ENCODE assay signal across 8 cellular contexts in the genomic region with DNA sequence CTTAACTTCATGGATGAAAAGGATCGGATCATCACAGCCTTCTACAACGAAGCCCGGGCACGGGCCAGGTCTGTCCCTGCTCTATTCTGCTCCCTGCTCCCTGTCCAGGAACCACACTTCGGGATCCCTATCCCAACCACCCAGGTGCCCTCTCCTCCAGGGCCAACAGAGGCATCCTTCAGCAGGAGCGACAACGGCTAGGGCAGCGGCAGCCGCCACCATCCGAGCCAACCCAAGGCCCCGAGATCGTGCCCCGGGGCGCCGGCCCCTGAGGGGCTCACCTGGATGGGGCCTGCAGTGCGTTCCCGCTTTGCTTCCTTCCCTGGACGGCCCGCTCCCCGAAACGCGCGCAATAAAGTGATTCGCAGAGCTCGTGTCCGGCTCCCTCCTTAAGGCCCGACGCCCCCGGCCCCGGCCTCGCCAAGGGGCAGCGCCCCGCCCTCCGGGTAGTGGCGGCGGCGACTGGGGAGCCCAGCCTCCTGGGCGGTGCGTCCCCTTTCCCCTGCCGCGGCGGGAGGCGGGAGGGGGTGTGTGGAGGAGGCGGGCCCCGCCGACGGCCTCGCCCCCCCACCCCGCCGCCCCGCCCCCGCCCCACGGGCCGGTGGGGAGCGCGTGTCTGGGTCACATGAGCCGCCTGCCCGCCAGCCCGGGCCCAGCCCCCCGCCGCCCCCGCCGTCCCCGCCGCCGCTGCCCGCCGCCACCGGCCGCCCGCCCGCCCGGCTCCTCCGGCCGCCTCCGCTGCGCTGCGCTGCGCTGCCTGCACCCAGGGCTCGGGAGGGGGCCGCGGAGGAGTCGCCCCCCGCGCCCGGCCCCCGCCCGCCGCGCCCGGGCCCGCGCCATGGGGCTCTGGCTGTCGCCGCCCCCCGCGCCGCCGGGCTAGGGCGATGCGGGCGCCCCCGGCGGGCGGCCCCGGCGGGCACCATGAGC. TPM values are rescaled to one million over a fixed set of nuclear protein-coding genes. Genes with fewer than 3 reads are reported as not detected.
A peak's percentile ranks its signal among the peaks of the same experiment; 100 is the strongest.
DNase-seq lines count a peak whose midpoint lies in the region; ATAC-seq and TF ChIP-seq lines count a peak whose summit lies in the region.

A gene with protein sequence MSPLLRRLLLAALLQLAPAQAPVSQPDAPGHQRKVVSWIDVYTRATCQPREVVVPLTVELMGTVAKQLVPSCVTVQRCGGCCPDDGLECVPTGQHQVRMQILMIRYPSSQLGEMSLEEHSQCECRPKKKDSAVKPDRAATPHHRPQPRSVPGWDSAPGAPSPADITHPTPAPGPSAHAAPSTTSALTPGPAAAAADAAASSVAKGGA (plus strand): TSS at position 672 of the 927 bp plus-strand sequence. CDS start 250 bp downstream, at position 922.

- no peak for TF ChIP-seq RAD21 in neural cell (conservative IDR thresholded peaks at IDR 0.05)

- H3K27me3 Mint-ChIP-seq in type B pancreatic cell = no peaks in the 10 kb centered on the region

- H3K36me3 ChIP-seq in PC-9 (ENCODE audit: low read depth) (no peaks in the 10 kb centered on the region; the same call in 1 of the 2 replicates), neural cell (ENCODE audit: insufficient read depth, low read length) (no peaks in the 10 kb centered on the region)

- TSS peak; percentile 37 for BruUV-seq in PC-9 (replicated peaks; lab: Mats Ljungman, UMichigan)

- H3K9me3 Mint-ChIP-seq in type B pancreatic cell = no peaks in the 10 kb centered on the region

- H3K4me1 ChIP-seq in PC-9 (replicated peaks; ENCODE audit: insufficient read depth) (peaks cover 33% of the 10 kb centered on the region), foreskin keratinocyte (no peaks in the 10 kb centered on the region)

- H3K27ac ChIP-seq in PC-9 (no peak within 1 kb of the TSS), foreskin keratinocyte (no peak within 1 kb of the TSS), neural cell (ENCODE audit: low read length) (no peak within 1 kb of the TSS)

- peak within 1 kb of the TSS; percentile 85 for H3K27ac Mint-ChIP-seq in type B pancreatic cell

- peak within 1 kb of the TSS; percentile 67; the same call in 1 of the 2 replicates for H2AFZ ChIP-seq in PC-9
- H2AFZ ChIP-seq in neural cell (ENCODE audit: low read depth, low read length) = no peak within 1 kb of the TSS

- peak; percentile 61 for DNase-seq in ELR (ENCODE audit: low read depth)
- DNase-seq in PC-9 = peak in 1 of 2 experiments; percentile 87
- DNase-seq in activated gamma-delta T cell (lab: John Stamatoyannopoulos, UW) = peak; percentile 74
- no peak for DNase-seq in foreskin keratinocyte
- no peak for DNase-seq in type B pancreatic cell (ENCODE audit: extremely low spot score, unreplicated experiment)

- H3K79me2 ChIP-seq in PC-9 (ENCODE audit: low read depth) = peaks cover 14% of the 10 kb centered on the region
- no peaks in the 10 kb centered on the region for H3K79me2 ChIP-seq in neural cell (replicated peaks; ENCODE audit: insufficient read depth, low read length)

- TF ChIP-seq CTCF in PC-9 (conservative IDR thresholded peaks at IDR 0.05) = no peak
- no peak for TF ChIP-seq CTCF in foreskin keratinocyte (conservative IDR thresholded peaks at IDR 0.05)
- no peak for TF ChIP-seq CTCF in neural cell (IDR thresholded peaks at IDR 0.05; ENCODE audit: poor library complexity, severe bottlenecking)
- TF ChIP-seq CTCF in type B pancreatic cell (conservative IDR thresholded peaks at IDR 0.05) = no peak

- no peaks in the 10 kb centered on the region for H3K36me3 Mint-ChIP-seq in type B pancreatic cell

- peak within 1 kb of the TSS; percentile 47 for H3K9ac ChIP-seq in neural cell (ENCODE audit: low read length)

- H3K27me3 ChIP-seq in PC-9 (ENCODE audit: insufficient read depth, low read depth) (no peaks in the 10 kb centered on the region), foreskin keratinocyte (no peaks in the 10 kb centered on the region), neural cell (ENCODE audit: insufficient read depth, low read depth, low read length) (peaks cover 8% of the 10 kb centered on the region)

- H3K4me3 Mint-ChIP-seq in type B pancreatic cell = peak within 1 kb of the TSS; percentile 86

- peak; percentile 42 for ATAC-seq in HG02759 (IDR thresholded peaks at IDR 0.05; ENCODE audit: unreplicated experiment)
- ATAC-seq in foreskin keratinocyte = peak; percentile 16
- ATAC-seq in HG03520 (IDR thresholded peaks at IDR 0.05; ENCODE audit: unreplicated experiment) = no peak

- POLR2A ChIA-PET in PC-9 (lab: Charles Lee; ENCODE audit: unreplicated experiment) = interaction anchor here (0.7 kb wide), 1 partner anchor 610 kb away, joined by 4 read pairs; no protein-coding TSS in a partner anchor

- H3K9me3 ChIP-seq in PC-9 (ENCODE audit: insufficient read depth, low read depth) (no peaks in the 10 kb centered on the region), neural cell (ENCODE audit: low read length) (no peaks in the 10 kb centered on the region)

- intact Hi-C loops in PC-9 (cut with micrococcal nuclease; ENCODE audit: unreplicated experiment) = loop anchor here (2.0 to 5.0 kb wide), 2 partner anchors 43 to 47 kb away; a partner anchor contains a TSS

- H3K4me1 Mint-ChIP-seq in type B pancreatic cell (ENCODE audit: unreplicated experiment) = peaks cover 13% of the 10 kb centered on the region

- H3K9me2 ChIP-seq in PC-9 (ENCODE audit: insufficient read depth) = no peaks in the 10 kb centered on the region
- no peaks in the 10 kb centered on the region for H3K9me2 ChIP-seq in neural cell (ENCODE audit: insufficient read depth, low read length)

- no peak for TF ChIP-seq EP300 in neural cell (conservative IDR thresholded peaks at IDR 0.05; ENCODE audit: poor library complexity, severe bottlenecking)

- H3K4me3 ChIP-seq in PC-9 (peak within 1 kb of the TSS; percentile 84), neural cell (ENCODE audit: low read length) (peak within 1 kb of the TSS; percentile 59)

- peaks cover 13% of the 10 kb centered on the region for H4K20me1 ChIP-seq in PC-9 (ENCODE audit: insufficient read depth)
- H4K20me1 ChIP-seq in neural cell (ENCODE audit: insufficient read depth) = no peaks in the 10 kb centered on the region

- H3K4me2 ChIP-seq in PC-9 (peak within 1 kb of the TSS; percentile 93), neural cell (ENCODE audit: low read length) (no peak within 1 kb of the TSS)

- CTCF ChIA-PET in PC-9 (lab: Charles Lee) = no interaction called here

- H3F3A ChIP-seq in PC-9 (ENCODE audit: insufficient read depth, low read depth) (peaks cover 37% of the 10 kb centered on the region), neural cell (ENCODE audit: insufficient read depth, low read length, poor library complexity, severe bottlenecking) (no peaks in the 10 kb centered on the region)

TF ChIP-seq in neural cell, 6 proteins besides CTCF, POLR2A, EP300 and RAD21:
- TF ChIP-seq SMC3 (conservative IDR thresholded peaks at IDR 0.05; ENCODE audit: poor library complexity) (no peak), MXI1 (conservative IDR thresholded peaks at IDR 0.05; ENCODE audit: poor library complexity, severe bottlenecking) (no peak), EZH2 (IDR thresholded peaks at IDR 0.05; ENCODE audit: borderline replicate concordance, insufficient read depth, low read length, poor library complexity, severe bottlenecking) (no peak), TAF1 (IDR thresholded peaks at IDR 0.05; ENCODE audit: low read depth) (no peak), POLR2AphosphoS5 (IDR thresholded peaks at IDR 0.05) (no peak)
- TF ChIP-seq, protein P1, sequence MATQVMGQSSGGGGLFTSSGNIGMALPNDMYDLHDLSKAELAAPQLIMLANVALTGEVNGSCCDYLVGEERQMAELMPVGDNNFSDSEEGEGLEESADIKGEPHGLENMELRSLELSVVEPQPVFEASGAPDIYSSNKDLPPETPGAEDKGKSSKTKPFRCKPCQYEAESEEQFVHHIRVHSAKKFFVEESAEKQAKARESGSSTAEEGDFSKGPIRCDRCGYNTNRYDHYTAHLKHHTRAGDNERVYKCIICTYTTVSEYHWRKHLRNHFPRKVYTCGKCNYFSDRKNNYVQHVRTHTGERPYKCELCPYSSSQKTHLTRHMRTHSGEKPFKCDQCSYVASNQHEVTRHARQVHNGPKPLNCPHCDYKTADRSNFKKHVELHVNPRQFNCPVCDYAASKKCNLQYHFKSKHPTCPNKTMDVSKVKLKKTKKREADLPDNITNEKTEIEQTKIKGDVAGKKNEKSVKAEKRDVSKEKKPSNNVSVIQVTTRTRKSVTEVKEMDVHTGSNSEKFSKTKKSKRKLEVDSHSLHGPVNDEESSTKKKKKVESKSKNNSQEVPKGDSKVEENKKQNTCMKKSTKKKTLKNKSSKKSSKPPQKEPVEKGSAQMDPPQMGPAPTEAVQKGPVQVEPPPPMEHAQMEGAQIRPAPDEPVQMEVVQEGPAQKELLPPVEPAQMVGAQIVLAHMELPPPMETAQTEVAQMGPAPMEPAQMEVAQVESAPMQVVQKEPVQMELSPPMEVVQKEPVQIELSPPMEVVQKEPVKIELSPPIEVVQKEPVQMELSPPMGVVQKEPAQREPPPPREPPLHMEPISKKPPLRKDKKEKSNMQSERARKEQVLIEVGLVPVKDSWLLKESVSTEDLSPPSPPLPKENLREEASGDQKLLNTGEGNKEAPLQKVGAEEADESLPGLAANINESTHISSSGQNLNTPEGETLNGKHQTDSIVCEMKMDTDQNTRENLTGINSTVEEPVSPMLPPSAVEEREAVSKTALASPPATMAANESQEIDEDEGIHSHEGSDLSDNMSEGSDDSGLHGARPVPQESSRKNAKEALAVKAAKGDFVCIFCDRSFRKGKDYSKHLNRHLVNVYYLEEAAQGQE (IDR thresholded peaks at IDR 0.05; ENCODE audit: borderline replicate concordance) = no peak

RNA-seq across cellular contexts. Expression of the gene that starts here (rescaled TPM):
- total RNA-seq in PC-9 (2021) = 110 and 129 TPM in 2 replicates
- total RNA-seq in foreskin keratinocyte = 38.3 and 41.3 TPM in 2 replicates
- 70.0 and 70.9 TPM in 2 replicates for polyA plus RNA-seq in foreskin keratinocyte
- 4.8 and 6.1 TPM in 2 replicates for polyA plus RNA-seq in neural cell
- polyA minus RNA-seq in neural cell = 2.8 and 2.9 TPM in 2 replicates
- total RNA-seq in type B pancreatic cell (ENCODE audit: low replicate concordance) = 66.3 and 71.8 TPM in 2 replicates

Comparison
In these comparisons a context has a peak if more than half of its experiments do, and no peak if none do; other contexts are left out.
1. DNase-seq: peak in ELR (single experiment) and activated gamma-delta T cell (single experiment); none in foreskin keratinocyte (0 of 2) and type B pancreatic cell (single experiment).